In the genomic region with DNA sequence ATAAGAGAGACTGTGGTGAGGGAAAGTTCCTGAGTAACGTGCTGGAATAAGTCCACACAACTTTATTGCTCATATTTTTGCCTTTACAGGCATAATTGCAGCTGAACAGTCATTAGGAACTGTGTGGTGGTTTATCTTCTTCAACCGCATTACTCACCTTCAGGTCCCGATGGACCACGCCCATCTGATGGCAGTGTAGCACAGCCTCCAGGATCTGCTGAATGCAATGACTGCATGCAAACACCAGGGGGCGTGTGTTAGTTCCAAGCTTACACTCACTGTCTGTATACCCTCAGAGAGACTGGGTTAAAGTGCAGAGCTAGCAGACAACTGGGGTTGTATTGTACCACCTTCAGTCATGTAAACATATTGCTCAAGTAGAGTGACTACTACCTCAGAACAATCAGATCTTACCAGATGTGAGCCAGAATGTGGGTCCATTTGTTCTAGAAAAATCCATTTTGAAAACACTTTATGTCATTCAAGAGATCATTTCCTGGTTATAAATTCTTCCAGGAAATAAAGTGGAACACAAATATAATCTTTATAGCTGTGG, we compare ENCODE assay signal across 1 cellular context.
TF ChIP-seq lines count a peak whose summit lies in the region.

No MANE protein-coding gene starts in this region.

TF ChIP-seq in WTC11, 78 proteins besides CTCF, POLR2A, EP300 and RAD21 (continued from another document):
- TF ChIP-seq, protein P1, sequence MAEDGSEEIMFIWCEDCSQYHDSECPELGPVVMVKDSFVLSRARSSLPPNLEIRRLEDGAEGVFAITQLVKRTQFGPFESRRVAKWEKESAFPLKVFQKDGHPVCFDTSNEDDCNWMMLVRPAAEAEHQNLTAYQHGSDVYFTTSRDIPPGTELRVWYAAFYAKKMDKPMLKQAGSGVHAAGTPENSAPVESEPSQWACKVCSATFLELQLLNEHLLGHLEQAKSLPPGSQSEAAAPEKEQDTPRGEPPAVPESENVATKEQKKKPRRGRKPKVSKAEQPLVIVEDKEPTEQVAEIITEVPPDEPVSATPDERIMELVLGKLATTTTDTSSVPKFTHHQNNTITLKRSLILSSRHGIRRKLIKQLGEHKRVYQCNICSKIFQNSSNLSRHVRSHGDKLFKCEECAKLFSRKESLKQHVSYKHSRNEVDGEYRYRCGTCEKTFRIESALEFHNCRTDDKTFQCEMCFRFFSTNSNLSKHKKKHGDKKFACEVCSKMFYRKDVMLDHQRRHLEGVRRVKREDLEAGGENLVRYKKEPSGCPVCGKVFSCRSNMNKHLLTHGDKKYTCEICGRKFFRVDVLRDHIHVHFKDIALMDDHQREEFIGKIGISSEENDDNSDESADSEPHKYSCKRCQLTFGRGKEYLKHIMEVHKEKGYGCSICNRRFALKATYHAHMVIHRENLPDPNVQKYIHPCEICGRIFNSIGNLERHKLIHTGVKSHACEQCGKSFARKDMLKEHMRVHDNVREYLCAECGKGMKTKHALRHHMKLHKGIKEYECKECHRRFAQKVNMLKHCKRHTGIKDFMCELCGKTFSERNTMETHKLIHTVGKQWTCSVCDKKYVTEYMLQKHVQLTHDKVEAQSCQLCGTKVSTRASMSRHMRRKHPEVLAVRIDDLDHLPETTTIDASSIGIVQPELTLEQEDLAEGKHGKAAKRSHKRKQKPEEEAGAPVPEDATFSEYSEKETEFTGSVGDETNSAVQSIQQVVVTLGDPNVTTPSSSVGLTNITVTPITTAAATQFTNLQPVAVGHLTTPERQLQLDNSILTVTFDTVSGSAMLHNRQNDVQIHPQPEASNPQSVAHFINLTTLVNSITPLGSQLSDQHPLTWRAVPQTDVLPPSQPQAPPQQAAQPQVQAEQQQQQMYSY (CRISPR knock-in tag; IDR thresholded peaks at IDR 0.05): no peak
TF ChIP-seq in WTC11: peak in this region for 2.
